ENCODE assay signal across 23 cellular contexts in genomic region chrX:16633754-16634153, GRCh38. TPM values are rescaled to one million over a fixed set of nuclear protein-coding genes. Genes with fewer than 3 reads are reported as not detected.
A peak's percentile ranks its signal among the peaks of the same experiment; 100 is the strongest.
DNase-seq lines count a peak whose midpoint lies in the region; ATAC-seq and TF ChIP-seq lines count a peak whose summit lies in the region.
"Had no signal": no experiment of that assay in that cellular context is flagged by ENCODE, and none has a peak within 500 bp of the region (broad histone marks: within the 10 kb centered on the region; RNA-seq: fewer than 3 reads in every experiment).

No MANE protein-coding gene starts in this region.

- H3K27me3 ChIP-seq in ACC112 (ENCODE audit: insufficient read depth, low read length), result no peaks in the 10 kb centered on the region
- no peaks in the 10 kb centered on the region for H3K27me3 ChIP-seq in naive thymus-derived CD4-positive, alpha-beta T cell (ENCODE audit: control insufficient read depth in 2 of 2, insufficient read depth in 2 of 2, low read length in 2 of 2)

- H3K4me3 ChIP-seq in ACC112 (ENCODE audit: low read depth, low read length) (peak overlapping the region; percentile 31; the same call in 1 of the 2 replicates), choroid plexus epithelial cell (ENCODE audit: low read depth, low read length) (no peak overlapping the region)
- H3K4me3 ChIP-seq in naive thymus-derived CD4-positive, alpha-beta T cell (ENCODE audit: low read length), result no peak overlapping the region
- H3K4me3 ChIP-seq: spleen had no signal

- CTCF ChIA-PET in naive thymus-derived CD4-positive, alpha-beta T cell (lab: Charles Lee), result no interaction called here

- H3K9me3 Mint-ChIP-seq in naive thymus-derived CD4-positive, alpha-beta T cell, result peaks cover 0 to 2% (median 0%) of the 10 kb centered on the region in 11 donors
- H3K9me3 Mint-ChIP-seq: CD4-positive, alpha-beta T cell; neural crest cell had no signal

- peak overlapping the region; percentile 36 for H2AFZ ChIP-seq in ACC112 (ENCODE audit: low read length, unreplicated experiment)

- peaks cover 0 to 8% (median 5%) of the 10 kb centered on the region in 7 donors for H3K4me1 Mint-ChIP-seq in naive thymus-derived CD4-positive, alpha-beta T cell

- intact Hi-C loops in naive thymus-derived CD4-positive, alpha-beta T cell (cut with micrococcal nuclease), result loop anchor here in 1 of 2 donors (10.0 kb wide), 1 partner anchor 49 kb away; no protein-coding TSS in a partner anchor

- no peaks in the 10 kb centered on the region; the same call in 1 of the 2 replicates for H3K36me3 ChIP-seq in ACC112 (ENCODE audit: insufficient read depth, low read length)
- no peaks in the 10 kb centered on the region for H3K36me3 ChIP-seq in naive thymus-derived CD4-positive, alpha-beta T cell (ENCODE audit: control insufficient read depth in 2 of 3, insufficient read depth in 3 of 3, low read length in 3 of 3)

- no peak for ATAC-seq in naive thymus-derived CD4-positive, alpha-beta T cell

- peak overlapping the region; percentile 76 for H3K27ac ChIP-seq in ACC112 (ENCODE audit: low read depth, low read length)
- H3K27ac ChIP-seq in naive thymus-derived CD4-positive, alpha-beta T cell (ENCODE audit: low read depth, low read length), result no peak overlapping the region
- H3K27ac ChIP-seq: RWPE1 had no signal

- DNase-seq in RPMI8226 (peak; percentile 2), choroid plexus epithelial cell (ENCODE audit: low read depth) (peak; percentile 58), lung microvascular endothelial cell (ENCODE audit: low read depth in 2 of 2) (peak; percentile 53 to 58), T1000 (lab: John Stamatoyannopoulos, UW) (no peak), NOMO-1 treated with dmso at 0.1 percent for 144 hours (lab: John Stamatoyannopoulos, UW; ENCODE audit: unreplicated experiment) (no peak)
- no peak for DNase-seq in activated CD4-positive, CD25-positive, alpha-beta regulatory T cell (lab: John Stamatoyannopoulos, UW)
- no peak for DNase-seq in naive thymus-derived CD4-positive, alpha-beta T cell
- DNase-seq: activated gamma-delta T cell; CD4-positive, alpha-beta T cell; endodermal cell; Kasumi-1; midbrain; NCI-H1048; NCI-H2029 treated with DMSO at 0.1 percent for 48 hours; spleen; SW 1271 had no signal

- no peaks in the 10 kb centered on the region for H3K9me3 ChIP-seq in naive thymus-derived CD4-positive, alpha-beta T cell (ENCODE audit: control insufficient read depth in 2 of 3, low read length in 3 of 3)
- H3K9me3 ChIP-seq: spleen had no signal

- no peaks in the 10 kb centered on the region for H3K79me2 ChIP-seq in ACC112 (ENCODE audit: control insufficient read depth, insufficient read depth, low read length, unreplicated experiment)

- H3K27ac Mint-ChIP-seq in naive thymus-derived CD4-positive, alpha-beta T cell, result peak overlapping the region in 1 of 9 donors; percentile 9
- H3K27ac Mint-ChIP-seq: CD4-positive, alpha-beta T cell; endodermal cell had no signal

- peaks cover 0 to 9% (median 4%) of the 10 kb centered on the region in 5 donors for H3K36me3 Mint-ChIP-seq in naive thymus-derived CD4-positive, alpha-beta T cell

- POLR2A ChIA-PET in naive thymus-derived CD4-positive, alpha-beta T cell (lab: Charles Lee), result no interaction called here

- no peak overlapping the region for H3K4me3 Mint-ChIP-seq in naive thymus-derived CD4-positive, alpha-beta T cell
- H3K4me3 Mint-ChIP-seq: CD4-positive, alpha-beta T cell; endodermal cell; neural crest cell had no signal

- peaks cover 14% of the 10 kb centered on the region for H3K4me1 ChIP-seq in ACC112 (ENCODE audit: control insufficient read depth, insufficient read depth, low read length, unreplicated experiment)
- H3K4me1 ChIP-seq in naive thymus-derived CD4-positive, alpha-beta T cell (ENCODE audit: control insufficient read depth in 2 of 2, insufficient read depth in 2 of 2, low read length in 2 of 2), result no peaks in the 10 kb centered on the region
- H3K4me1 ChIP-seq: spleen had no signal

- TF ChIP-seq CTCF in choroid plexus epithelial cell (conservative IDR thresholded peaks at IDR 0.05; ENCODE audit: low read depth, low read length), result no peak

- no peaks in the 10 kb centered on the region for H3K27me3 Mint-ChIP-seq in naive thymus-derived CD4-positive, alpha-beta T cell
- H3K27me3 Mint-ChIP-seq: CD4-positive, alpha-beta T cell had no signal

RNA-seq across cellular contexts. Expression of gene S100G, which starts 16.2 kb away (rescaled TPM):
- total RNA-seq in lung microvascular endothelial cell, result not detected in 2 replicates
- total RNA-seq in naive thymus-derived CD4-positive, alpha-beta T cell, result not detected
- not detected for polyA plus RNA-seq in naive thymus-derived CD4-positive, alpha-beta T cell
- total RNA-seq: CD4-positive, alpha-beta T cell; endodermal cell; frontal cortex; NCI-H460; neural crest cell; spleen; urinary bladder had no signal
- polyA plus RNA-seq: AG04450, spleen, urinary bladder had no signal

Comparison
In these comparisons a context has a peak if more than half of its experiments do, and no peak if none do; other contexts are left out.
1. DNase-seq: peak in RPMI8226 (single experiment), choroid plexus epithelial cell (single experiment) and lung microvascular endothelial cell (2 of 2); none in T1000 (single experiment), activated CD4-positive, CD25-positive, alpha-beta regulatory T cell (0 of 4), NOMO-1 treated with dmso at 0.1 percent for 144 hours (single experiment) and naive thymus-derived CD4-positive, alpha-beta T cell (0 of 9).